ENCODE assay signal across 16 cellular contexts in genomic region chr20:13515291-13515690, GRCh38.
A peak's percentile ranks its signal among the peaks of the same experiment; 100 is the strongest.
DNase-seq lines count a peak whose midpoint lies in the region; TF ChIP-seq lines count a peak whose summit lies in the region.
"Had no signal": no experiment of that assay in that cellular context is flagged by ENCODE, and none has a peak within 500 bp of the region (broad histone marks: within the 10 kb centered on the region; RNA-seq: fewer than 3 reads in every experiment).

No MANE protein-coding gene starts in this region.

- BruUV-seq in PC-9 (replicated peaks; lab: Mats Ljungman, UMichigan), result no TSS peak

- H3K9ac ChIP-seq in GM23248, result no peak overlapping the region
- H3K9ac ChIP-seq: KMS-11 had no signal

- no peaks in the 10 kb centered on the region for H4K20me1 ChIP-seq in GM23248 (ENCODE audit: insufficient read depth)
- no peaks in the 10 kb centered on the region for H4K20me1 ChIP-seq in PC-9 (ENCODE audit: insufficient read depth)

- DNase-seq in AG10803 (ENCODE audit: low read depth), result peak; percentile 37
- DNase-seq in GM23248, result peak; percentile 56
- DNase-seq in fibroblast of gingiva (ENCODE audit: low read depth), result peak; percentile 33
- no peak for DNase-seq in nephron progenitor cell
- DNase-seq in PC-9, result no peak
- DNase-seq in SHP77 treated with DMSO at 0.1 percent for 48 hours (lab: John Stamatoyannopoulos, UW), result no peak
- no peak for DNase-seq in activated T-helper 2 cell treated with anti-CD3 and anti-CD28 coated beads, Interferon-gamma antibody, Interleukin-2, Interleukin-4, amounts not matched to agents 10 μg/mL and 5 μg/mL and 100 μg/mL, durations not matched to agents 14 hours and 24 hours and 36 hours (ENCODE audit: low spot score)
- DNase-seq: BE2C; C1 segment of cervical spinal cord; Caco-2; CD4-positive, CD25-positive, alpha-beta regulatory T cell; GF-D8 had no signal

- H3K27ac ChIP-seq in GM23248 (no peak overlapping the region), PC-9 (no peak overlapping the region)
- H3K27ac ChIP-seq: 22Rv1, KMS-11 had no signal

- H3K4me3 ChIP-seq in AG10803 (ENCODE audit: low read length), result no peak overlapping the region
- no peak overlapping the region for H3K4me3 ChIP-seq in GM23248
- no peak overlapping the region for H3K4me3 ChIP-seq in PC-9
- H3K4me3 ChIP-seq: A549, HAP-1 had no signal

- H3K9me3 ChIP-seq in GM23248 (ENCODE audit: low read depth) (no peaks in the 10 kb centered on the region), PC-9 (ENCODE audit: insufficient read depth, low read depth) (no peaks in the 10 kb centered on the region)
- H3K9me3 ChIP-seq: BE2C, Caco-2, HAP-1 had no signal

- 50 to 64% methylated on average over 1 of the region's 1 CpG for WGBS in GM23248 (ENCODE audit: low coverage in 1 of 2, low lambda C conversion rate in 2 of 2, missing lambda C conversion rate in 2 of 2), 2 experiments

- POLR2A ChIA-PET in PC-9 (lab: Charles Lee; ENCODE audit: unreplicated experiment), result no interaction called here

- CTCF ChIA-PET in PC-9 (lab: Charles Lee), result no interaction called here

- peak overlapping the region; percentile 0 for H3K4me2 ChIP-seq in GM23248 (ENCODE audit: unreplicated experiment)
- no peak overlapping the region for H3K4me2 ChIP-seq in PC-9
- H3K4me2 ChIP-seq: A549, KMS-11 had no signal

- no peak overlapping the region for H3K4me3 Mint-ChIP-seq in nephron progenitor cell
- H3K4me3 Mint-ChIP-seq in activated T-helper 2 cell treated with anti-CD3 and anti-CD28 coated beads, Interferon-gamma antibody, Interleukin-2, Interleukin-4, amounts not matched to agents 10 μg/mL and 5 μg/mL and 100 μg/mL, durations not matched to agents 14 hours and 24 hours and 36 hours (ENCODE audit: low read depth), result no peak overlapping the region
- H3K4me3 Mint-ChIP-seq: CD4-positive, CD25-positive, alpha-beta regulatory T cell had no signal

- H3K79me2 ChIP-seq in GM23248 (ENCODE audit: insufficient read depth) (no peaks in the 10 kb centered on the region), PC-9 (ENCODE audit: low read depth) (no peaks in the 10 kb centered on the region)

- H3K9me2 ChIP-seq in GM23248 (ENCODE audit: insufficient read depth), result no peaks in the 10 kb centered on the region
- no peaks in the 10 kb centered on the region for H3K9me2 ChIP-seq in PC-9 (ENCODE audit: insufficient read depth)

- H3F3A ChIP-seq in GM23248 (ENCODE audit: insufficient read depth), result no peaks in the 10 kb centered on the region
- no peaks in the 10 kb centered on the region for H3F3A ChIP-seq in PC-9 (ENCODE audit: insufficient read depth, low read depth)

- peaks cover 21% of the 10 kb centered on the region for H3K9me3 Mint-ChIP-seq in nephron progenitor cell
- H3K9me3 Mint-ChIP-seq in activated T-helper 2 cell treated with anti-CD3 and anti-CD28 coated beads, Interferon-gamma antibody, Interleukin-2, Interleukin-4, amounts not matched to agents 10 μg/mL and 5 μg/mL and 100 μg/mL, durations not matched to agents 14 hours and 24 hours and 36 hours, result peaks cover 11% of the 10 kb centered on the region

- H2AFZ ChIP-seq in GM23248, result no peak overlapping the region
- no peak overlapping the region for H2AFZ ChIP-seq in PC-9

- H3K27ac Mint-ChIP-seq in nephron progenitor cell, result peak overlapping the region; percentile 12
- H3K27ac Mint-ChIP-seq in activated T-helper 2 cell treated with anti-CD3 and anti-CD28 coated beads, Interferon-gamma antibody, Interleukin-2, Interleukin-4, amounts not matched to agents 10 μg/mL and 5 μg/mL and 100 μg/mL, durations not matched to agents 14 hours and 24 hours and 36 hours, result no peak overlapping the region
- H3K27ac Mint-ChIP-seq: CD4-positive, CD25-positive, alpha-beta regulatory T cell had no signal

- no peaks in the 10 kb centered on the region for H3K4me1 Mint-ChIP-seq in nephron progenitor cell
- no peaks in the 10 kb centered on the region for H3K4me1 Mint-ChIP-seq in activated T-helper 2 cell treated with anti-CD3 and anti-CD28 coated beads, Interferon-gamma antibody, Interleukin-2, Interleukin-4, amounts not matched to agents 10 μg/mL and 5 μg/mL and 100 μg/mL, durations not matched to agents 14 hours and 24 hours and 36 hours (ENCODE audit: low read depth)

- H3K27me3 Mint-ChIP-seq in nephron progenitor cell (ENCODE audit: low read depth, poor library complexity), result no peaks in the 10 kb centered on the region
- H3K27me3 Mint-ChIP-seq in activated T-helper 2 cell treated with anti-CD3 and anti-CD28 coated beads, Interferon-gamma antibody, Interleukin-2, Interleukin-4, amounts not matched to agents 10 μg/mL and 5 μg/mL and 100 μg/mL, durations not matched to agents 14 hours and 24 hours and 36 hours (ENCODE audit: low read depth), result no peaks in the 10 kb centered on the region
- H3K27me3 Mint-ChIP-seq: CD4-positive, CD25-positive, alpha-beta regulatory T cell had no signal

- no peaks in the 10 kb centered on the region for H3K27me3 ChIP-seq in GM23248 (replicated peaks; ENCODE audit: insufficient read depth)
- H3K27me3 ChIP-seq in PC-9 (ENCODE audit: insufficient read depth, low read depth), result no peaks in the 10 kb centered on the region
- H3K27me3 ChIP-seq: BE2C had no signal

- H3K36me3 ChIP-seq in GM23248 (ENCODE audit: low read depth), result no peaks in the 10 kb centered on the region
- H3K36me3 ChIP-seq in PC-9 (ENCODE audit: low read depth), result 0 out of 2 replicates have a peak, but pooled peaks cover 4% of the 10 kb centered on the region
- H3K36me3 ChIP-seq: HAP-1 had no signal

- intact Hi-C loops in PC-9 (cut with micrococcal nuclease; ENCODE audit: unreplicated experiment), result no loop called here
- intact Hi-C loops in activated T-helper 2 cell treated with anti-CD3 and anti-CD28 coated beads, Interferon-gamma antibody, Interleukin-2, Interleukin-4, amounts not matched to agents 10 μg/mL and 5 μg/mL and 100 μg/mL, durations not matched to agents 14 hours and 24 hours and 36 hours (cut with micrococcal nuclease), result no loop called here

- H3K4me1 ChIP-seq in GM23248 (ENCODE audit: insufficient read depth), result peaks cover 21% of the 10 kb centered on the region
- H3K4me1 ChIP-seq in PC-9 (replicated peaks; ENCODE audit: insufficient read depth), result no peaks in the 10 kb centered on the region
- H3K4me1 ChIP-seq: BE2C, Caco-2 had no signal

- TF ChIP-seq CTCF in AG10803 (conservative IDR thresholded peaks at IDR 0.05; ENCODE audit: low read length) (no peak), nephron progenitor cell (IDR thresholded peaks at IDR 0.05) (no peak), PC-9 (conservative IDR thresholded peaks at IDR 0.05) (no peak)

- in situ Hi-C loops in GM23248 (cut with MboI), result no loop called here

- peaks cover 80% of the 10 kb centered on the region for H3K36me3 Mint-ChIP-seq in nephron progenitor cell (ENCODE audit: low read depth)
- H3K36me3 Mint-ChIP-seq in activated T-helper 2 cell treated with anti-CD3 and anti-CD28 coated beads, Interferon-gamma antibody, Interleukin-2, Interleukin-4, amounts not matched to agents 10 μg/mL and 5 μg/mL and 100 μg/mL, durations not matched to agents 14 hours and 24 hours and 36 hours (ENCODE audit: low read depth), result peaks cover 29% of the 10 kb centered on the region

Comparison
In these comparisons a context has a peak if more than half of its experiments do, and no peak if none do; other contexts are left out.
1. DNase-seq: peak in AG10803 (single experiment), GM23248 (single experiment) and fibroblast of gingiva (single experiment); none in nephron progenitor cell (single experiment), PC-9 (0 of 2), SHP77 treated with DMSO at 0.1 percent for 48 hours (single experiment) and activated T-helper 2 cell treated with anti-CD3 and anti-CD28 coated beads, Interferon-gamma antibody, Interleukin-2, Interleukin-4, amounts not matched to agents 10 μg/mL and 5 μg/mL and 100 μg/mL, durations not matched to agents 14 hours and 24 hours and 36 hours (single experiment).